Comparison of ENCODE assay signal across 13 cellular contexts in genomic region chr2:197297262-197297661, GRCh38. TPM values are rescaled to one million over a fixed set of nuclear protein-coding genes. Genes with fewer than 3 reads are reported as not detected.
DNase-seq lines count a peak whose midpoint lies in the region; ATAC-seq lines count a peak whose summit lies in the region.
"Had no signal": no experiment of that assay in that cellular context is flagged by ENCODE, and none has a peak within 500 bp of the region (broad histone marks: within the 10 kb centered on the region; RNA-seq: fewer than 3 reads in every experiment).

No MANE protein-coding gene starts in this region.

- intact Hi-C loops in activated T-helper 2 cell treated with anti-CD3 and anti-CD28 coated beads, Interferon-gamma antibody, Interleukin-2, Interleukin-4, amounts not matched to agents 10 μg/mL and 5 μg/mL and 100 μg/mL, durations not matched to agents 14 hours and 24 hours and 36 hours (cut with micrococcal nuclease): loop anchor here (2.0 to 10.0 kb wide), 3 partner anchors 38 to 1032 kb away; no protein-coding TSS in a partner anchor

- no peaks in the 10 kb centered on the region for H3K27me3 Mint-ChIP-seq in activated CD4-positive, alpha-beta T cell treated with anti-CD3 and anti-CD28 coated beads, Interleukin-2, amount 10 ng/mL, durations not matched to agents 7 days and 5 days
- no peaks in the 10 kb centered on the region for H3K27me3 Mint-ChIP-seq in activated T-helper 2 cell treated with anti-CD3 and anti-CD28 coated beads, Interferon-gamma antibody, Interleukin-2, Interleukin-4, amounts not matched to agents 10 μg/mL and 5 μg/mL and 100 μg/mL, durations not matched to agents 14 hours and 24 hours and 36 hours (ENCODE audit: low read depth)

- CTCF ChIA-PET in activated CD4-positive, alpha-beta T cell treated with anti-CD3 and anti-CD28 coated beads, Interleukin-2, amount 10 ng/mL, durations not matched to agents 7 days and 5 days (lab: Charles Lee): interaction anchor here (1.0 to 3.0 kb wide), 5 partner anchors 9 to 103 kb away, joined by 3 to 13 read pairs (median 5); no protein-coding TSS in a partner anchor

- no peak for ATAC-seq in stimulated activated effector memory CD8-positive, alpha-beta T cell treated with anti-CD3 and anti-CD28 coated beads, Interleukin-12 subunit alpha, Interleukin-12 subunit beta, amount 100 ng/mL, for 72 hours
- no peak for ATAC-seq in GM18870 (IDR thresholded peaks at IDR 0.05; ENCODE audit: unreplicated experiment)
- no peak for ATAC-seq in GM21381 (IDR thresholded peaks at IDR 0.05; ENCODE audit: unreplicated experiment)

- POLR2A ChIA-PET in activated CD4-positive, alpha-beta T cell treated with anti-CD3 and anti-CD28 coated beads, Interleukin-2, amount 10 ng/mL, durations not matched to agents 7 days and 5 days (lab: Charles Lee): interaction anchor here (0.7 kb wide), 1 partner anchor 8 kb away, joined by 7 read pairs; no protein-coding TSS in a partner anchor

- peak overlapping the region; percentile 88 for H3K27ac Mint-ChIP-seq in activated CD4-positive, alpha-beta T cell treated with anti-CD3 and anti-CD28 coated beads, Interleukin-2, amount 10 ng/mL, durations not matched to agents 7 days and 5 days
- H3K27ac Mint-ChIP-seq in activated T-helper 2 cell treated with anti-CD3 and anti-CD28 coated beads, Interferon-gamma antibody, Interleukin-2, Interleukin-4, amounts not matched to agents 10 μg/mL and 5 μg/mL and 100 μg/mL, durations not matched to agents 14 hours and 24 hours and 36 hours: peak overlapping the region; percentile 81
- H3K27ac Mint-ChIP-seq in stimulated activated effector memory CD8-positive, alpha-beta T cell treated with anti-CD3 and anti-CD28 coated beads, Interleukin-12 subunit alpha, Interleukin-12 subunit beta, amount 100 ng/mL, for 72 hours: peak overlapping the region; percentile 94

- peaks cover 97% of the 10 kb centered on the region for H3K4me1 Mint-ChIP-seq in activated CD4-positive, alpha-beta T cell treated with anti-CD3 and anti-CD28 coated beads, Interleukin-2, amount 10 ng/mL, durations not matched to agents 7 days and 5 days
- H3K4me1 Mint-ChIP-seq in activated T-helper 2 cell treated with anti-CD3 and anti-CD28 coated beads, Interferon-gamma antibody, Interleukin-2, Interleukin-4, amounts not matched to agents 10 μg/mL and 5 μg/mL and 100 μg/mL, durations not matched to agents 14 hours and 24 hours and 36 hours (ENCODE audit: low read depth): peaks cover 92% of the 10 kb centered on the region
- peaks cover 91% of the 10 kb centered on the region for H3K4me1 Mint-ChIP-seq in stimulated activated effector memory CD8-positive, alpha-beta T cell treated with anti-CD3 and anti-CD28 coated beads, Interleukin-12 subunit alpha, Interleukin-12 subunit beta, amount 100 ng/mL, for 72 hours

- no peak for DNase-seq in activated CD4-positive, alpha-beta T cell treated with anti-CD3 and anti-CD28 coated beads, Interleukin-2, amount 10 ng/mL, durations not matched to agents 7 days and 5 days
- no peak for DNase-seq in activated CD4-positive, alpha-beta T cell treated with anti-CD3 and anti-CD28 coated beads, Interleukin-2, amount 50 U/mL, for 4 hours
- DNase-seq in Kasumi-1 (lab: John Stamatoyannopoulos, UW) (peak; percentile 29 to 53), anterior cingulate cortex (lab: John Stamatoyannopoulos, UW) (no peak)
- no peak for DNase-seq in activated T-helper 2 cell treated with anti-CD3 and anti-CD28 coated beads, Interferon-gamma antibody, Interleukin-2, Interleukin-4, amounts not matched to agents 10 μg/mL and 5 μg/mL and 100 μg/mL, durations not matched to agents 14 hours and 24 hours and 36 hours (ENCODE audit: low spot score)
- DNase-seq in stimulated activated effector memory CD8-positive, alpha-beta T cell treated with anti-CD3 and anti-CD28 coated beads, Interleukin-12 subunit alpha, Interleukin-12 subunit beta, amount 100 ng/mL, for 72 hours (ENCODE audit: low spot score in 2 of 2): no peak
- DNase-seq: ACHN, adrenal gland, foreskin keratinocyte, NCI-H510A, Right ventricle myocardium superior had no signal

- H3K4me3 Mint-ChIP-seq in activated CD4-positive, alpha-beta T cell treated with anti-CD3 and anti-CD28 coated beads, Interleukin-2, amount 10 ng/mL, durations not matched to agents 7 days and 5 days: peak overlapping the region; percentile 60
- peak overlapping the region; percentile 41 for H3K4me3 Mint-ChIP-seq in activated T-helper 2 cell treated with anti-CD3 and anti-CD28 coated beads, Interferon-gamma antibody, Interleukin-2, Interleukin-4, amounts not matched to agents 10 μg/mL and 5 μg/mL and 100 μg/mL, durations not matched to agents 14 hours and 24 hours and 36 hours (ENCODE audit: low read depth)
- peak overlapping the region; percentile 82 for H3K4me3 Mint-ChIP-seq in stimulated activated effector memory CD8-positive, alpha-beta T cell treated with anti-CD3 and anti-CD28 coated beads, Interleukin-12 subunit alpha, Interleukin-12 subunit beta, amount 100 ng/mL, for 72 hours

- H3K36me3 Mint-ChIP-seq in activated CD4-positive, alpha-beta T cell treated with anti-CD3 and anti-CD28 coated beads, Interleukin-2, amount 10 ng/mL, durations not matched to agents 7 days and 5 days (ENCODE audit: low read depth): peaks cover 87% of the 10 kb centered on the region
- H3K36me3 Mint-ChIP-seq in activated T-helper 2 cell treated with anti-CD3 and anti-CD28 coated beads, Interferon-gamma antibody, Interleukin-2, Interleukin-4, amounts not matched to agents 10 μg/mL and 5 μg/mL and 100 μg/mL, durations not matched to agents 14 hours and 24 hours and 36 hours (ENCODE audit: low read depth): peaks cover 67% of the 10 kb centered on the region
- H3K36me3 Mint-ChIP-seq in stimulated activated effector memory CD8-positive, alpha-beta T cell treated with anti-CD3 and anti-CD28 coated beads, Interleukin-12 subunit alpha, Interleukin-12 subunit beta, amount 100 ng/mL, for 72 hours: peaks cover 92% of the 10 kb centered on the region

- peaks cover 10% of the 10 kb centered on the region for H3K9me3 Mint-ChIP-seq in activated CD4-positive, alpha-beta T cell treated with anti-CD3 and anti-CD28 coated beads, Interleukin-2, amount 10 ng/mL, durations not matched to agents 7 days and 5 days
- peaks cover 10% of the 10 kb centered on the region for H3K9me3 Mint-ChIP-seq in activated T-helper 2 cell treated with anti-CD3 and anti-CD28 coated beads, Interferon-gamma antibody, Interleukin-2, Interleukin-4, amounts not matched to agents 10 μg/mL and 5 μg/mL and 100 μg/mL, durations not matched to agents 14 hours and 24 hours and 36 hours
- H3K9me3 Mint-ChIP-seq in stimulated activated effector memory CD8-positive, alpha-beta T cell treated with anti-CD3 and anti-CD28 coated beads, Interleukin-12 subunit alpha, Interleukin-12 subunit beta, amount 100 ng/mL, for 72 hours: peaks cover 2% of the 10 kb centered on the region

RNA-seq across cellular contexts. Expression of gene ANKRD44, which starts 13.3 kb away (rescaled TPM):
- total RNA-seq in activated CD4-positive, alpha-beta T cell treated with anti-CD3 and anti-CD28 coated beads, Interleukin-2, amount 10 ng/mL, durations not matched to agents 7 days and 5 days: 100 to 1,000 TPM; 223 to 283 TPM
- total RNA-seq in activated T-helper 2 cell treated with anti-CD3 and anti-CD28 coated beads, Interferon-gamma antibody, Interleukin-2, Interleukin-4, amounts not matched to agents 10 μg/mL and 5 μg/mL and 100 μg/mL, durations not matched to agents 14 hours and 24 hours and 36 hours: 107 and 120 TPM in 2 replicates

Comparison
In these comparisons a context has a peak if more than half of its experiments do, and no peak if none do; other contexts are left out.
1. DNase-seq: peak in Kasumi-1 (2 of 2); none in activated CD4-positive, alpha-beta T cell treated with anti-CD3 and anti-CD28 coated beads, Interleukin-2, amount 10 ng/mL, durations not matched to agents 7 days and 5 days (single experiment), activated CD4-positive, alpha-beta T cell treated with anti-CD3 and anti-CD28 coated beads, Interleukin-2, amount 50 U/mL, for 4 hours (0 of 2), activated T-helper 2 cell treated with anti-CD3 and anti-CD28 coated beads, Interferon-gamma antibody, Interleukin-2, Interleukin-4, amounts not matched to agents 10 μg/mL and 5 μg/mL and 100 μg/mL, durations not matched to agents 14 hours and 24 hours and 36 hours (single experiment), stimulated activated effector memory CD8-positive, alpha-beta T cell treated with anti-CD3 and anti-CD28 coated beads, Interleukin-12 subunit alpha, Interleukin-12 subunit beta, amount 100 ng/mL, for 72 hours (0 of 2) and anterior cingulate cortex (0 of 58).
2. Peak in every context shown above with its lines, with median percentiles within 50 percentile points of each other: H3K27ac Mint-ChIP-seq and H3K4me3 Mint-ChIP-seq.